ENCODE assay signal across 9 cellular contexts in genomic region chr6:132132911-132133639, GRCh38.
DNase-seq lines count a peak whose midpoint lies in the region; ATAC-seq and TF ChIP-seq lines count a peak whose summit lies in the region.
"Had no signal": no experiment of that assay in that cellular context is flagged by ENCODE, and none has a peak within 500 bp of the region (broad histone marks: within the 10 kb centered on the region; RNA-seq: fewer than 3 reads in every experiment).

No MANE protein-coding gene starts in this region.

- ATAC-seq in GM18861 (IDR thresholded peaks at IDR 0.05; ENCODE audit: unreplicated experiment) = no peak
- ATAC-seq: natural killer cell had no signal

- TF ChIP-seq CTCF in thyroid gland (IDR thresholded peaks at IDR 0.05) = no peak

- H3K36me3 ChIP-seq in mesenchymal stem cell (ENCODE audit: control insufficient read depth in 1 of 2, insufficient read depth in 2 of 2, low read depth in 1 of 2, low read length in 2 of 2) (no peaks in the 10 kb centered on the region), thyroid gland (no peaks in the 10 kb centered on the region)

- H3K27me3 ChIP-seq in mesenchymal stem cell (ENCODE audit: control insufficient read depth in 1 of 2, insufficient read depth in 1 of 2, low read length in 2 of 2) (no peaks in the 10 kb centered on the region), thyroid gland (no peaks in the 10 kb centered on the region)

- H2BK120ac ChIP-seq in mesenchymal stem cell (ENCODE audit: low read depth, low read length) = no peak overlapping the region

- H3K9ac ChIP-seq in mesenchymal stem cell (ENCODE audit: low read length) = peak overlapping the region; percentile 82

- H2BK12ac ChIP-seq in mesenchymal stem cell (ENCODE audit: low read length in 2 of 2) = no peak overlapping the region

- intact Hi-C loops in thyroid gland (cut with DNase I) = no loop called here

- no peak overlapping the region for H2BK15ac ChIP-seq in mesenchymal stem cell (ENCODE audit: low read depth, poor library complexity, severe bottlenecking)

- peak; percentile 53 for DNase-seq in NCI-H226
- DNase-seq in dermis blood vessel endothelial cell = peak; percentile 74
- DNase-seq in mesenchymal stem cell = peak; percentile 69
- no peak for DNase-seq in thyroid gland
- DNase-seq in activated CD4-positive, CD25-positive, alpha-beta regulatory T cell treated with anti-CD3 and anti-CD28 coated beads, Interleukin-2, amount 50 U/mL, for 72 hours = no peak
- no peak for DNase-seq in NCI-H2227 treated with DMSO at 0.1 percent for 48 hours (lab: John Stamatoyannopoulos, UW)
- DNase-seq: natural killer cell, NCI-H1694 had no signal

- H3K4me2 ChIP-seq in mesenchymal stem cell (ENCODE audit: low read length, poor library complexity, severe bottlenecking) = no peak overlapping the region

- H3K27ac ChIP-seq in mesenchymal stem cell (ENCODE audit: low read length, poor library complexity, severe bottlenecking) = peak overlapping the region; percentile 51
- peak overlapping the region in 2 of 3 donors; percentile 19 to 30 for H3K27ac ChIP-seq in thyroid gland

- H3K79me1 ChIP-seq in mesenchymal stem cell (replicated peaks; ENCODE audit: low read length, poor library complexity, severe bottlenecking) = no peaks in the 10 kb centered on the region

- peak overlapping the region; percentile 11 for H2AK5ac ChIP-seq in mesenchymal stem cell (ENCODE audit: low read length, severe bottlenecking)

- no peak overlapping the region for H3K4me3 ChIP-seq in mesenchymal stem cell (ENCODE audit: insufficient read depth in 1 of 2, low read depth in 1 of 2, low read length in 2 of 2)
- H3K4me3 ChIP-seq in thyroid gland (replicated peaks in 1 of 3) = no peak overlapping the region

- H3K18ac ChIP-seq in mesenchymal stem cell (ENCODE audit: low read depth in 1 of 2, low read length in 2 of 2) = no peak overlapping the region

- H3K14ac ChIP-seq in mesenchymal stem cell (ENCODE audit: low read length in 2 of 2) = no peak overlapping the region

- no peak overlapping the region for H4K91ac ChIP-seq in mesenchymal stem cell (ENCODE audit: low read length)

- H2AFZ ChIP-seq in mesenchymal stem cell (ENCODE audit: low read depth, low read length) = no peak overlapping the region

- H4K8ac ChIP-seq in mesenchymal stem cell (ENCODE audit: low read length) = no peak overlapping the region

- WGBS in mesenchymal stem cell = 78% methylated on average over 3 of the region's 3 CpGs
- WGBS in thyroid gland, 2 donors = 74 to 89% methylated on average over 3 of the region's 3 CpGs

- no peak overlapping the region for H2BK5ac ChIP-seq in mesenchymal stem cell (ENCODE audit: low read depth, low read length, poor library complexity, severe bottlenecking)

- H3K23ac ChIP-seq in mesenchymal stem cell (ENCODE audit: low read length in 2 of 2) = no peak overlapping the region

- no peak overlapping the region for H3K4ac ChIP-seq in mesenchymal stem cell (ENCODE audit: low read depth in 1 of 2, low read length in 2 of 2)

- TF ChIP-seq POLR2A in thyroid gland (IDR thresholded peaks at IDR 0.05) = no peak

- H3K4me1 ChIP-seq in mesenchymal stem cell (ENCODE audit: control insufficient read depth, insufficient read depth, low read depth, low read length) (peaks cover 6% of the 10 kb centered on the region), thyroid gland (peaks cover 14 to 20% of the 10 kb centered on the region in 2 donors)

- H3K9me3 ChIP-seq in mesenchymal stem cell (ENCODE audit: control insufficient read depth, low read length) (no peaks in the 10 kb centered on the region), thyroid gland (no peaks in the 10 kb centered on the region)

Comparison
In these comparisons a context has a peak if more than half of its experiments do, and no peak if none do; other contexts are left out.
1. DNase-seq: peak in NCI-H226 (single experiment), dermis blood vessel endothelial cell (single experiment) and mesenchymal stem cell (single experiment); none in thyroid gland (0 of 2), activated CD4-positive, CD25-positive, alpha-beta regulatory T cell treated with anti-CD3 and anti-CD28 coated beads, Interleukin-2, amount 50 U/mL, for 72 hours (single experiment) and NCI-H2227 treated with DMSO at 0.1 percent for 48 hours (single experiment).